In genomic region chr3:145620486-145620885, GRCh38 we compare ENCODE assay signal across 30 cellular contexts.
"Had no signal": no experiment of that assay in that cellular context is flagged by ENCODE, and none has a peak within 500 bp of the region (broad histone marks: within the 10 kb centered on the region; RNA-seq: fewer than 3 reads in every experiment).

No MANE protein-coding gene starts in this region.

- H3K36me3 ChIP-seq: adrenal gland, ascending aorta, brain microvascular endothelial cell, breast epithelium, cardiac muscle cell had no signal

- H3K9me3 ChIP-seq: adrenal gland, ascending aorta, body of pancreas, breast epithelium had no signal

- DNase-seq: activated effector memory CD4-positive, alpha-beta T cell treated with anti-CD3 and anti-CD28 coated beads, Interleukin-2, amount 50 U/mL, for 16 hours; activated effector memory CD4-positive, alpha-beta T cell treated with Interleukin-2 at 50 U/mL for 16 hours; activated gamma-delta T cell; activated gamma-delta T cell treated with Interleukin-2 at 50 U/mL for 16 hours; activated naive CD4-positive, alpha-beta T cell; activated naive CD4-positive, alpha-beta T cell treated with anti-CD3 and anti-CD28 coated beads for 36 hours; activated naive CD4-positive, alpha-beta T cell treated with anti-CD3 and anti-CD28 coated beads, Interleukin-2, amount 10 ng/mL, durations not matched to agents 7 days and 5 days; activated naive CD4-positive, alpha-beta T cell treated with anti-CD3 and anti-CD28 coated beads, Interleukin-2, amount 50 U/mL, for 16 hours; activated naive CD4-positive, alpha-beta T cell treated with Interleukin-2 at 50 U/mL for 16 hours; activated naive CD8-positive, alpha-beta T cell treated with anti-CD3 and anti-CD28 coated beads for 36 hours; activated naive CD8-positive, alpha-beta T cell treated with anti-CD3 and anti-CD28 coated beads, Interleukin-2, amount 10 ng/mL, durations not matched to agents 7 days and 5 days; activated naive CD8-positive, alpha-beta T cell treated with anti-CD3 and anti-CD28 coated beads, Interleukin-2, amount 50 U/mL, for 24 hours; activated T-cell treated with anti-CD3 and anti-CD28 coated beads, Interleukin-2, amount 50 U/mL, for 1 hour; activated T-cell treated with anti-CD3 and anti-CD28 coated beads, Interleukin-2, amount 50 U/mL, for 24 hours; activated T-cell treated with anti-CD3 and anti-CD28 coated beads, Interleukin-2, amount 50 U/mL, for 4 hours; activated T-cell treated with anti-CD3 and anti-CD28 coated beads, Interleukin-2, amount 50 U/mL, for 48 hours; activated T-cell treated with anti-CD3 and anti-CD28 coated beads, Interleukin-2, amount 50 U/mL, for 72 hours; adrenal gland; amniotic stem cell; aorta; body of pancreas; brain microvascular endothelial cell; caudate nucleus; central memory CD4-positive, alpha-beta T cell; cerebellar nuclear complex had no signal

- ATAC-seq: activated naive CD4-positive, alpha-beta T cell treated with anti-CD3 and anti-CD28 coated beads, Interleukin-2, amount 50 U/mL, for 72 hours; activated naive CD8-positive, alpha-beta T cell treated with anti-CD3 and anti-CD28 coated beads, Interleukin-2, amount 50 U/mL, for 24 hours; activated T-cell treated with anti-CD3 and anti-CD28 coated beads, Interleukin-2, amount 50 U/mL, for 4 hours; activated T-cell treated with anti-CD3 and anti-CD28 coated beads, Interleukin-2, amount 50 U/mL, for 72 hours; activated T-helper 17 cell treated with anti-CD3 and anti-CD28 coated beads, Interleukin-2, amount 50 U/mL, for 72 hours; body of pancreas had no signal

- H3K27me3 ChIP-seq: adrenal gland, ascending aorta, body of pancreas, brain microvascular endothelial cell, breast epithelium, cardiac muscle cell had no signal

- H3K4me1 ChIP-seq: adrenal gland, ascending aorta, body of pancreas, breast epithelium had no signal

- H3K4me3 ChIP-seq: adrenal gland, ascending aorta, body of pancreas, breast epithelium, cardiac muscle cell had no signal

- H3K27ac ChIP-seq: adrenal gland, ascending aorta, body of pancreas, brain microvascular endothelial cell, breast epithelium, cardiac muscle cell had no signal
